In genomic region chr7:56811516-56812070, GRCh38 we compare ENCODE assay signal across 5 cellular contexts.
DNase-seq lines count a peak whose midpoint lies in the region; ATAC-seq and TF ChIP-seq lines count a peak whose summit lies in the region.
"Not testable (repeated sequence)": the region's sequence is repeated elsewhere in the genome, so short reads cannot be mapped to it uniquely, and the experiment has no call there.

No MANE protein-coding gene starts in this region.

- H2BK15ac ChIP-seq in H9 (ENCODE audit: low read depth, low read length), result not testable (repeated sequence)

- H3K4me2 ChIP-seq in H9 (ENCODE audit: insufficient read depth, insufficient read length, low read length), result not testable (repeated sequence)

- H3K56ac ChIP-seq in H9 (ENCODE audit: insufficient read length, low read depth, low read length), result not testable (repeated sequence)

- not testable (repeated sequence) for H2BK20ac ChIP-seq in H9 (ENCODE audit: low read depth, low read length, poor library complexity, severe bottlenecking)

- not testable (repeated sequence) for H2BK5ac ChIP-seq in H9 (ENCODE audit: insufficient read length, low read length)

- not testable (repeated sequence) for H2BK12ac ChIP-seq in H9 (ENCODE audit: insufficient read length, low read depth, low read length)

- not testable (repeated sequence) for H2AK5ac ChIP-seq in H9 (ENCODE audit: insufficient read length, low read length)

- not testable (repeated sequence) for H3K36me3 ChIP-seq in upper lobe of right lung

- not testable (repeated sequence) for H3K27ac ChIP-seq in H9 (ENCODE audit: insufficient read length, low read depth, low read length); right cardiac atrium (ENCODE audit: low read length); upper lobe of right lung

- H3K9ac ChIP-seq in H9 (ENCODE audit: extremely low read depth, insufficient read length, low read length), result not testable (repeated sequence)

- not testable (repeated sequence) for H2BK120ac ChIP-seq in H9 (ENCODE audit: low read depth, low read length, poor library complexity, severe bottlenecking)

- not testable (repeated sequence) for H3K79me1 ChIP-seq in H9 (ENCODE audit: insufficient read depth, low read depth, low read length, poor library complexity, severe bottlenecking)

- DNase-seq in H9, result peak; percentile 23
- peak; percentile 95 for DNase-seq in chondrocyte (ENCODE audit: low spot score)
- DNase-seq in right cardiac atrium, result peak in 2 of 3 donors; percentile 9 to 35
- peak; percentile 72 for DNase-seq in mesenteric fat pad (ENCODE audit: low spot score)
- peak; percentile 47 for DNase-seq in upper lobe of right lung

- not testable (repeated sequence) for H3K4me1 Mint-ChIP-seq in H9; chondrocyte (ENCODE audit: low read depth)

- H3K14ac ChIP-seq in H9 (ENCODE audit: insufficient read depth, low read length), result not testable (repeated sequence)

- H3K36me3 Mint-ChIP-seq in H9 (ENCODE audit: insufficient read depth in 1 of 3, low read depth in 3 of 3); chondrocyte (ENCODE audit: low read depth): not testable (repeated sequence)

- not testable (repeated sequence) for H3K23me2 ChIP-seq in H9 (ENCODE audit: insufficient read length, low read depth, low read length, poor library complexity, severe bottlenecking)

- no CpG with 5 or more reads among the region's 20 CpGs for WGBS in H9 (ENCODE audit: extremely low coverage, insufficient read length, low lambda C conversion rate)
- 86% methylated on average over 20 of the region's 20 CpGs for WGBS in right cardiac atrium

- H4K8ac ChIP-seq in H9 (replicated peaks; ENCODE audit: insufficient read length, low read depth, low read length), result not testable (repeated sequence)

- TF ChIP-seq CTCF in H9 (conservative IDR thresholded peaks at IDR 0.05); chondrocyte (IDR thresholded peaks at IDR 0.05); upper lobe of right lung (IDR thresholded peaks at IDR 0.05): not testable (repeated sequence)

- H3K9me3 Mint-ChIP-seq in H9, result peaks cover 26 to 39% of the 10 kb centered on the region in 2 experiments
- H3K9me3 Mint-ChIP-seq in chondrocyte (ENCODE audit: low read depth), result not testable (repeated sequence)

- not testable (repeated sequence) for H3K79me2 ChIP-seq in H9 (ENCODE audit: insufficient read depth, low read length)

- H3K4ac ChIP-seq in H9 (ENCODE audit: low read depth, low read length), result not testable (repeated sequence)

- H3T11ph ChIP-seq in H9 (ENCODE audit: low read length), result not testable (repeated sequence)

- H3K27ac Mint-ChIP-seq in H9; chondrocyte (ENCODE audit: unreplicated experiment): not testable (repeated sequence)

- H3K4me1 ChIP-seq in H9 (ENCODE audit: insufficient read depth, low read length); right cardiac atrium (ENCODE audit: control insufficient read depth, insufficient read depth, low read length); upper lobe of right lung: not testable (repeated sequence)

- not testable (repeated sequence) for ATAC-seq in right cardiac atrium, upper lobe of right lung

- intact Hi-C loops in right cardiac atrium (cut with DNase I); upper lobe of right lung (cut with DNase I): not testable (repeated sequence)

- H3K23ac ChIP-seq in H9 (ENCODE audit: insufficient read length, low read depth, low read length), result not testable (repeated sequence)

- not testable (repeated sequence) for H4K91ac ChIP-seq in H9 (ENCODE audit: insufficient read length, low read depth, low read length)

- peaks cover 16% of the 10 kb centered on the region for H3K9me3 ChIP-seq in H9 (ENCODE audit: control insufficient read depth, low read depth, low read length)
- not testable (repeated sequence) for H3K9me3 ChIP-seq in right cardiac atrium (ENCODE audit: control insufficient read depth, low read length); upper lobe of right lung

- not testable (repeated sequence) for H3K27me3 ChIP-seq in H9 (ENCODE audit: insufficient read depth, low read length); right cardiac atrium (ENCODE audit: control insufficient read depth, insufficient read depth); upper lobe of right lung

- not testable (repeated sequence) for H3K4me3 ChIP-seq in right cardiac atrium (ENCODE audit: low read length); upper lobe of right lung

- H2AFZ ChIP-seq in H9 (ENCODE audit: low read length), result not testable (repeated sequence)

- H3K18ac ChIP-seq in H9 (ENCODE audit: insufficient read length, low read depth, low read length), result not testable (repeated sequence)

- not testable (repeated sequence) for H4K5ac ChIP-seq in H9 (ENCODE audit: insufficient read length, low read depth, low read length)

- H4K20me1 ChIP-seq in H9 (ENCODE audit: control insufficient read depth, insufficient read depth, insufficient read length), result not testable (repeated sequence)

- not testable (repeated sequence) for H3K4me3 Mint-ChIP-seq in H9; chondrocyte (ENCODE audit: unreplicated experiment)

- H3K27me3 Mint-ChIP-seq in H9 (ENCODE audit: low read depth); chondrocyte (ENCODE audit: low read depth): not testable (repeated sequence)

Comparison
In these comparisons a context has a peak if more than half of its experiments do, and no peak if none do; other contexts are left out.
1. DNase-seq: peak in every context shown above with its lines; median percentile 95 in chondrocyte; 72 in mesenteric fat pad; 47 in upper lobe of right lung; 23 in H9; 22 in right cardiac atrium.